In the genomic region with DNA sequence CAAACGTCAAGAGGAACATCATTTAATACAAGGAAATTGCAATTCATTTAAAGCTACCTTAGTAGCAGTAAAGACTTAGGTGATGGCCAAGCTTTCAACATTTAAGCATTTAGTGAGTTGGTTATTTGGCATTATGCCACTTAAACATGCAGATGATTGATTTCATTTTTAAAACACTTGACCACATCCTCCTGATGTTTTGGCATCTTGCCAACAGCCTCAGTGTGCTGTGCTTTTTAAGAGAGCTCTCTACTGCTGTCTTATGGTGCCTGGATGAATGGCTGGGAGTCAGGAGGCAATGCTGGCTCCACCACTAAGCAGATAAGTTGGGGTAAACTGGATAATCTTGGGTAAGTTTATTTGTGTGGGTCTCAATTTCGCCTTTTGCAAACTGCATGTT, we compare ENCODE assay signal across 8 cellular contexts.
DNase-seq lines count a peak whose midpoint lies in the region; ATAC-seq and TF ChIP-seq lines count a peak whose summit lies in the region.

No MANE protein-coding gene starts in this region.

- WGBS in right cardiac atrium, result 52% methylated on average over 2 of the region's 2 CpGs

- H3K4me2 ChIP-seq in OCI-LY3 (ENCODE audit: low read length), result peak overlapping the region; percentile 47

- H3K4me3 Mint-ChIP-seq in activated T-cell treated with anti-CD3 and anti-CD28 coated beads, Interleukin-2, amount 50 U/mL, for 24 hours, result peak overlapping the region; percentile 20

- H3K4me1 ChIP-seq in right cardiac atrium (ENCODE audit: control insufficient read depth, insufficient read depth, low read length) (no peaks in the 10 kb centered on the region), left ventricle myocardium inferior (no peaks in the 10 kb centered on the region), OCI-LY3 (ENCODE audit: low read length) (peaks cover 33% of the 10 kb centered on the region)

- no peak overlapping the region for H2AFZ ChIP-seq in OCI-LY3 (ENCODE audit: low read depth, low read length)

- no peaks in the 10 kb centered on the region for H3K79me2 ChIP-seq in OCI-LY3 (ENCODE audit: low read length)

- H3K27ac Mint-ChIP-seq in activated T-cell treated with anti-CD3 and anti-CD28 coated beads, Interleukin-2, amount 50 U/mL, for 24 hours, result peak overlapping the region; percentile 86

- H3K27ac ChIP-seq in right cardiac atrium (ENCODE audit: low read length), result no peak overlapping the region
- H3K27ac ChIP-seq in left ventricle myocardium inferior (replicated peaks), result no peak overlapping the region
- no peak overlapping the region for H3K27ac ChIP-seq in OCI-LY3 (ENCODE audit: low read length)

- no peak overlapping the region for H3K9ac ChIP-seq in OCI-LY3 (ENCODE audit: low read length)

- H3K27me3 ChIP-seq in right cardiac atrium (ENCODE audit: control insufficient read depth, insufficient read depth), result no peaks in the 10 kb centered on the region
- peaks cover 13% of the 10 kb centered on the region for H3K27me3 ChIP-seq in left ventricle myocardium inferior (ENCODE audit: low read depth)
- no peaks in the 10 kb centered on the region for H3K27me3 ChIP-seq in OCI-LY3 (ENCODE audit: low read depth, low read length)

- intact Hi-C loops in right cardiac atrium (cut with DNase I), result no loop called here
- intact Hi-C loops in left ventricle myocardium inferior (cut with micrococcal nuclease), result no loop called here

- H3K36me3 Mint-ChIP-seq in activated T-cell treated with anti-CD3 and anti-CD28 coated beads, Interleukin-2, amount 50 U/mL, for 24 hours (ENCODE audit: low read depth), result no peaks in the 10 kb centered on the region

- H3K36me3 ChIP-seq in left ventricle myocardium inferior (no peaks in the 10 kb centered on the region), OCI-LY3 (replicated peaks; ENCODE audit: low read depth, low read length) (no peaks in the 10 kb centered on the region)

- H3K4me3 ChIP-seq in right cardiac atrium (ENCODE audit: low read length) (no peak overlapping the region), left ventricle myocardium inferior (no peak overlapping the region), OCI-LY3 (ENCODE audit: low read length) (no peak overlapping the region)

- DNase-seq in right cardiac atrium, result peak in 2 of 3 donors; percentile 11 to 40
- DNase-seq in left ventricle myocardium inferior, result no peak
- peak; percentile 48 for DNase-seq in activated T-cell treated with anti-CD3 and anti-CD28 coated beads, Interleukin-2, amount 50 U/mL, for 24 hours
- peak; percentile 5 for DNase-seq in globus pallidus (ENCODE audit: low spot score)
- peak; percentile 35 to 54 (median 46) for DNase-seq in stimulated activated CD4-positive, alpha-beta T cell treated with anti-CD3 and anti-CD28 coated beads, TNF-alpha, amount 100 ng/mL, for 24 hours (ENCODE audit: low read depth in 3 of 3)
- DNase-seq in NCI-H1048 (lab: John Stamatoyannopoulos, UW), result no peak

- ATAC-seq in right cardiac atrium (no peak), HG03378 (IDR thresholded peaks at IDR 0.05; ENCODE audit: unreplicated experiment) (peak; percentile 93)

- H3K9me3 Mint-ChIP-seq in activated T-cell treated with anti-CD3 and anti-CD28 coated beads, Interleukin-2, amount 50 U/mL, for 24 hours, result no peaks in the 10 kb centered on the region

- H3K27me3 Mint-ChIP-seq in activated T-cell treated with anti-CD3 and anti-CD28 coated beads, Interleukin-2, amount 50 U/mL, for 24 hours, result no peaks in the 10 kb centered on the region

- no peak for TF ChIP-seq CTCF in left ventricle myocardium inferior (IDR thresholded peaks at IDR 0.05; ENCODE audit: borderline replicate concordance)
- peak; percentile 44 for TF ChIP-seq CTCF in OCI-LY3 (IDR thresholded peaks at IDR 0.05; ENCODE audit: low read depth, low read length)

- no peaks in the 10 kb centered on the region for H4K20me1 ChIP-seq in OCI-LY3 (ENCODE audit: insufficient read depth, low read length)

- no peaks in the 10 kb centered on the region for H3K9me3 ChIP-seq in right cardiac atrium (ENCODE audit: control insufficient read depth, low read length)
- no peaks in the 10 kb centered on the region for H3K9me3 ChIP-seq in left ventricle myocardium inferior (replicated peaks)
- no peaks in the 10 kb centered on the region for H3K9me3 ChIP-seq in OCI-LY3 (ENCODE audit: insufficient read depth, low read length)

- H3K4me1 Mint-ChIP-seq in activated T-cell treated with anti-CD3 and anti-CD28 coated beads, Interleukin-2, amount 50 U/mL, for 24 hours (ENCODE audit: low read depth), result peaks cover 34% of the 10 kb centered on the region

Comparison
In these comparisons a context has a peak if more than half of its experiments do, and no peak if none do; other contexts are left out.
1. DNase-seq: peak in right cardiac atrium (2 of 3), activated T-cell treated with anti-CD3 and anti-CD28 coated beads, Interleukin-2, amount 50 U/mL, for 24 hours (single experiment), globus pallidus (single experiment) and stimulated activated CD4-positive, alpha-beta T cell treated with anti-CD3 and anti-CD28 coated beads, TNF-alpha, amount 100 ng/mL, for 24 hours (3 of 3); none in left ventricle myocardium inferior (single experiment) and NCI-H1048 (single experiment).